Comparison of ENCODE assay signal across 10 cellular contexts in genomic region chr9:127572961-127573727, GRCh38. TPM values are rescaled to one million over a fixed set of nuclear protein-coding genes. Genes with fewer than 3 reads are reported as not detected.
DNase-seq lines count a peak whose midpoint lies in the region; ATAC-seq and TF ChIP-seq lines count a peak whose summit lies in the region.
"Had no signal": no experiment of that assay in that cellular context is flagged by ENCODE, and none has a peak within 500 bp of the region (broad histone marks: within the 10 kb centered on the region; RNA-seq: fewer than 3 reads in every experiment).

No MANE protein-coding gene starts in this region.

- H3K36me3 ChIP-seq in HCT116 (ENCODE audit: control insufficient read depth in 1 of 2, insufficient read depth in 2 of 2, low read length in 2 of 2) (no peaks in the 10 kb centered on the region), spleen (no peaks in the 10 kb centered on the region)
- H3K36me3 ChIP-seq in CD4-positive, alpha-beta memory T cell (ENCODE audit: insufficient read depth, low read length) = no peaks in the 10 kb centered on the region

- peaks cover 0 to 2% of the 10 kb centered on the region in 2 donors for H3K36me3 Mint-ChIP-seq in CD4-positive, alpha-beta memory T cell

- no peaks in the 10 kb centered on the region for H3K9me3 Mint-ChIP-seq in CD4-positive, alpha-beta memory T cell
- H3K9me3 Mint-ChIP-seq: H9 had no signal

- RAD21 ChIA-PET in HCT116 (lab: Charles Lee; ENCODE audit: low non-redundant PET in 1 of 2, low total read pairs in 2 of 2, uncharacterized antibody in 2 of 2, unreplicated experiment in 2 of 2) = interaction anchor here in 1 of 2 experiments (0.6 kb wide), 1 partner anchor 8 kb away, joined by 3 read pairs; no protein-coding TSS in a partner anchor

- peak overlapping the region; percentile 43; the same call in 1 of the 2 replicates for H3K9ac ChIP-seq in HCT116 (ENCODE audit: low read length)

- H3K4me3 ChIP-seq in HCT116 (replicated peaks in 1 of 2; ENCODE audit: low read depth in 1 of 2, low read length in 2 of 2) = 0 out of 4 replicates have a peak overlapping the region, but pooled peaks of 1 of the 2 experiments have one; percentile 40
- no peak overlapping the region for H3K4me3 ChIP-seq in fibroblast of pulmonary artery (replicated peaks; ENCODE audit: low read depth, low read length)
- no peak overlapping the region for H3K4me3 ChIP-seq in spleen
- H3K4me3 ChIP-seq in CD4-positive, alpha-beta memory T cell (ENCODE audit: low read length in 2 of 2) = no peak overlapping the region

- H3K27ac ChIP-seq in HCT116 (ENCODE audit: low read depth, low read length) = peak overlapping the region; percentile 80
- peak overlapping the region; percentile 100 for H3K27ac ChIP-seq in VCaP
- H3K27ac ChIP-seq in spleen = peak overlapping the region in 7 of 8 donors; percentile 19 to 70 (median 52)
- H3K27ac ChIP-seq in substantia nigra (ENCODE audit: low read depth, low read length, poor library complexity, severe bottlenecking) = no peak overlapping the region
- H3K27ac ChIP-seq in CD4-positive, alpha-beta memory T cell (ENCODE audit: low read depth, low read length) = no peak overlapping the region

- H3K4me1 ChIP-seq in HCT116 (ENCODE audit: control insufficient read depth in 1 of 2, insufficient read depth in 2 of 2, low read length in 2 of 2) = peaks cover 68 to 77% of the 10 kb centered on the region in 2 experiments
- peaks cover 12 to 60% (median 29%) of the 10 kb centered on the region in 6 donors for H3K4me1 ChIP-seq in spleen
- H3K4me1 ChIP-seq in CD4-positive, alpha-beta memory T cell (ENCODE audit: insufficient read depth, low read length) = peaks cover 17% of the 10 kb centered on the region

- no peaks in the 10 kb centered on the region for H3K27me3 Mint-ChIP-seq in CD4-positive, alpha-beta memory T cell

- H3K9me2 ChIP-seq in HCT116 (ENCODE audit: insufficient read depth) = no peaks in the 10 kb centered on the region

- no peaks in the 10 kb centered on the region for H3K27me3 ChIP-seq in HCT116 (ENCODE audit: insufficient read depth, low read length)
- H3K27me3 ChIP-seq in spleen (replicated peaks in 1 of 7) = peaks cover 0 to 17% (median 0%) of the 10 kb centered on the region in 7 donors
- H3K27me3 ChIP-seq in CD4-positive, alpha-beta memory T cell (ENCODE audit: insufficient read depth, low read length) = no peaks in the 10 kb centered on the region

- TF ChIP-seq CTCF in HCT116 (IDR thresholded peaks at IDR 0.05 in 2 of 3, conservative IDR thresholded peaks at IDR 0.05 in 1 of 3; ENCODE audit: borderline replicate concordance in 1 of 3, insufficient read depth in 1 of 3, low read depth in 2 of 3, low read length in 2 of 3) = no peak
- no peak for TF ChIP-seq CTCF in VCaP (conservative IDR thresholded peaks at IDR 0.05)
- no peak for TF ChIP-seq CTCF in fibroblast of pulmonary artery (IDR thresholded peaks at IDR 0.05; ENCODE audit: low read length, missing control alignments)
- TF ChIP-seq CTCF in spleen (IDR thresholded peaks at IDR 0.05 in 8 of 11, conservative IDR thresholded peaks at IDR 0.05 in 3 of 11) = no peak

- peak overlapping the region; percentile 77 for H3K4me2 ChIP-seq in HCT116 (ENCODE audit: low read length)

- ATAC-seq in HCT116 = no peak

- H3K27ac Mint-ChIP-seq in CD4-positive, alpha-beta memory T cell = peak overlapping the region in 2 of 7 donors; percentile 59 to 60
- H3K27ac Mint-ChIP-seq: H9 had no signal

- no peak overlapping the region for H2AFZ ChIP-seq in HCT116 (ENCODE audit: low read depth, low read length, poor library complexity, severe bottlenecking)

- H3K79me2 ChIP-seq in HCT116 (ENCODE audit: insufficient read depth, low read length) = peaks cover 7% of the 10 kb centered on the region

- DNase-seq in HCT116 (ENCODE audit: low read depth, low spot score) (no peak), fibroblast of pulmonary artery (ENCODE audit: low read depth) (peak; percentile 89), spleen (no peak), hepatic stellate cell (ENCODE audit: low spot score) (no peak), erythroblast (lab: John Stamatoyannopoulos, UW) (no peak), substantia nigra (lab: John Stamatoyannopoulos, UW) (no peak)
- no peak for DNase-seq in CD4-positive, alpha-beta memory T cell
- DNase-seq: activated gamma-delta T cell treated with Interleukin-2 at 50 U/mL for 16 hours, H9 had no signal

- 82 to 93% (median 84%) methylated on average over 9 of the region's 9 CpGs for WGBS in spleen, 5 donors

- TF ChIP-seq POLR2A in HCT116 (IDR thresholded peaks at IDR 0.05; ENCODE audit: borderline replicate concordance, extremely low read depth, insufficient read depth, insufficient read length) (no peak), spleen (IDR thresholded peaks at IDR 0.05) (no peak), erythroblast (IDR thresholded peaks at IDR 0.05; ENCODE audit: low read length) (no peak)

- peaks cover 11 to 16% (median 14%) of the 10 kb centered on the region in 4 donors for H3K4me1 Mint-ChIP-seq in CD4-positive, alpha-beta memory T cell

- no peak for TF ChIP-seq RAD21 in HCT116 (IDR thresholded peaks at IDR 0.05; ENCODE audit: low read depth)

- no peak overlapping the region for H3K4me3 Mint-ChIP-seq in CD4-positive, alpha-beta memory T cell
- H3K4me3 Mint-ChIP-seq: H9 had no signal

- intact Hi-C loops in HCT116 (cut with micrococcal nuclease) (no loop called here), spleen (cut with DNase I; ENCODE audit: low total_unique reads) (no loop called here)
- intact Hi-C loops in CD4-positive, alpha-beta memory T cell (cut with micrococcal nuclease) = no loop called here

- no TSS peak for BruUV-seq in HCT116 (replicated peaks; lab: Mats Ljungman, UMichigan)

- POLR2A ChIA-PET in HCT116 (lab: Charles Lee) = interaction anchor here (1.3 kb wide), 1 partner anchor 16 kb away, joined by 7 read pairs; no protein-coding TSS in a partner anchor
- POLR2A ChIA-PET in CD4-positive, alpha-beta memory T cell (lab: Charles Lee; ENCODE audit: partially characterized antibody) = interaction anchor here (2.3 kb wide), 1 partner anchor 17 kb away, joined by 5 read pairs; no protein-coding TSS in a partner anchor

- no peaks in the 10 kb centered on the region for H3K9me3 ChIP-seq in HCT116 (ENCODE audit: control insufficient read depth in 1 of 2, insufficient read depth in 1 of 2, low read depth in 1 of 2, low read length in 2 of 2)
- no peaks in the 10 kb centered on the region for H3K9me3 ChIP-seq in spleen
- no peaks in the 10 kb centered on the region for H3K9me3 ChIP-seq in CD4-positive, alpha-beta memory T cell (ENCODE audit: control insufficient read depth in 1 of 2, low read length in 2 of 2)

- H4K20me1 ChIP-seq in HCT116 (ENCODE audit: insufficient read depth) = no peaks in the 10 kb centered on the region

- CTCF ChIA-PET in HCT116 (lab: Charles Lee) = interaction anchor here (1.2 to 2.7 kb wide), 3 partner anchors 11 to 161 kb away, joined by 3 to 8 read pairs (median 3); partner anchors contain the start of gene TOR2A
- CTCF ChIA-PET in CD4-positive, alpha-beta memory T cell (lab: Charles Lee; ENCODE audit: partially characterized antibody) = interaction anchor here (0.6 to 1.2 kb wide), 2 partner anchors 12 to 784 kb away, joined by 3 to 4 read pairs; no protein-coding TSS in a partner anchor

TF ChIP-seq in HCT116, 20 proteins besides CTCF, POLR2A, EP300 and RAD21:
- TF ChIP-seq JUND (IDR thresholded peaks at IDR 0.05) (no peak), EGR1 (IDR thresholded peaks at IDR 0.05; ENCODE audit: low read depth) (no peak), ZNF274 (IDR thresholded peaks at IDR 0.05; ENCODE audit: low read depth, low read length) (no peak), CEBPB (IDR thresholded peaks at IDR 0.05; ENCODE audit: low read depth) (no peak), ELF1 (IDR thresholded peaks at IDR 0.05; ENCODE audit: borderline replicate concordance, low read depth) (no peak), CBX3 (IDR thresholded peaks at IDR 0.05; ENCODE audit: low read depth) (no peak), SRF (IDR thresholded peaks at IDR 0.05; ENCODE audit: low read depth) (no peak), FOSL1 (IDR thresholded peaks at IDR 0.05; ENCODE audit: low read depth) (no peak), EZH2 (IDR thresholded peaks at IDR 0.05) (no peak), YY1 (IDR thresholded peaks at IDR 0.05; ENCODE audit: extremely low read depth, insufficient replicate concordance, low read depth, low read length) (no peak)
- TF ChIP-seq, protein P1, sequence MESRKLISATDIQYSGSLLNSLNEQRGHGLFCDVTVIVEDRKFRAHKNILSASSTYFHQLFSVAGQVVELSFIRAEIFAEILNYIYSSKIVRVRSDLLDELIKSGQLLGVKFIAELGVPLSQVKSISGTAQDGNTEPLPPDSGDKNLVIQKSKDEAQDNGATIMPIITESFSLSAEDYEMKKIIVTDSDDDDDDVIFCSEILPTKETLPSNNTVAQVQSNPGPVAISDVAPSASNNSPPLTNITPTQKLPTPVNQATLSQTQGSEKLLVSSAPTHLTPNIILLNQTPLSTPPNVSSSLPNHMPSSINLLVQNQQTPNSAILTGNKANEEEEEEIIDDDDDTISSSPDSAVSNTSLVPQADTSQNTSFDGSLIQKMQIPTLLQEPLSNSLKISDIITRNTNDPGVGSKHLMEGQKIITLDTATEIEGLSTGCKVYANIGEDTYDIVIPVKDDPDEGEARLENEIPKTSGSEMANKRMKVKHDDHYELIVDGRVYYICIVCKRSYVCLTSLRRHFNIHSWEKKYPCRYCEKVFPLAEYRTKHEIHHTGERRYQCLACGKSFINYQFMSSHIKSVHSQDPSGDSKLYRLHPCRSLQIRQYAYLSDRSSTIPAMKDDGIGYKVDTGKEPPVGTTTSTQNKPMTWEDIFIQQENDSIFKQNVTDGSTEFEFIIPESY (IDR thresholded peaks at IDR 0.05; ENCODE audit: extremely low read depth, insufficient replicate concordance, low read length) = no peak

RNA-seq across cellular contexts. Expression of gene STXBP1, which starts 38.9 kb away (rescaled TPM):
- total RNA-seq in HCT116 (2021; ENCODE audit: unreplicated experiment) = 40.6 TPM
- 31.8 and 33.3 TPM in 2 replicates for polyA plus RNA-seq in HCT116 (2012)
- total RNA-seq in spleen = 10 to 100 TPM; 26.0 to 75.7 (median 38.5) TPM
- polyA plus RNA-seq in spleen = 1 to 10 TPM; 4.3 to 7.6 (median 6.0) TPM
- 10 to 100 TPM; 19.9 to 20.9 TPM for total RNA-seq in CD4-positive, alpha-beta memory T cell
- 1 to 10 TPM; 4.8 to 5.5 TPM for polyA plus RNA-seq in CD4-positive, alpha-beta memory T cell

Comparison
In these comparisons a context has a peak if more than half of its experiments do, and no peak if none do; other contexts are left out.
1. H3K27ac ChIP-seq: peak in HCT116 (single experiment), VCaP (single experiment) and spleen (7 of 8); none in substantia nigra (single experiment) and CD4-positive, alpha-beta memory T cell (single experiment).